12 cellular contexts compared by ENCODE assay signal in genomic region chr2:26251893-26252292, GRCh38. TPM values are rescaled to one million over a fixed set of nuclear protein-coding genes. Genes with fewer than 3 reads are reported as not detected.
DNase-seq lines count a peak whose midpoint lies in the region; ATAC-seq and TF ChIP-seq lines count a peak whose summit lies in the region.
"Had no signal": no experiment of that assay in that cellular context is flagged by ENCODE, and none has a peak within 500 bp of the region (broad histone marks: within the 10 kb centered on the region; RNA-seq: fewer than 3 reads in every experiment).

No MANE protein-coding gene starts in this region.

- no peak overlapping the region for H3K23ac ChIP-seq in neuronal stem cell (ENCODE audit: low read depth, low read length, poor library complexity)

- no peak overlapping the region for H2BK15ac ChIP-seq in neuronal stem cell (ENCODE audit: low read length)

- H3K9ac ChIP-seq in neuronal stem cell (ENCODE audit: low read depth, low read length, poor library complexity), result no peak overlapping the region

- H3K4me2 ChIP-seq in neuronal stem cell (ENCODE audit: insufficient read depth, low read length, poor library complexity, severe bottlenecking), result no peak overlapping the region

- ATAC-seq in CD4-positive, CD25-positive, alpha-beta regulatory T cell (ENCODE audit: low read depth in 2 of 2), result no peak
- ATAC-seq in left lung, result no peak
- ATAC-seq: activated CD4-positive, alpha-beta T cell treated with anti-CD3 and anti-CD28 coated beads for 36 hours had no signal

- no peak overlapping the region for H4K8ac ChIP-seq in neuronal stem cell (ENCODE audit: low read depth, low read length)

- no CpG with 5 or more reads among the region's 3 CpGs for WGBS in neuronal stem cell (ENCODE audit: extremely low coverage in 2 of 2, insufficient read length in 2 of 2, insufficient replicate concordance in 1 of 2), 2 donors

- H3K36me3 Mint-ChIP-seq in CD4-positive, CD25-positive, alpha-beta regulatory T cell, result peaks cover 11% of the 10 kb centered on the region

- no peak overlapping the region for H3K18ac ChIP-seq in neuronal stem cell (ENCODE audit: low read length)

- peaks cover 19% of the 10 kb centered on the region for H3K36me3 ChIP-seq in CD4-positive, CD25-positive, alpha-beta regulatory T cell (ENCODE audit: control insufficient read depth, insufficient read depth, low read length)
- H3K36me3 ChIP-seq in left lung (peaks cover 0 to 6% of the 10 kb centered on the region in 2 donors), neuronal stem cell (replicated peaks in 1 of 2; ENCODE audit: control insufficient read depth in 2 of 2, insufficient read depth in 2 of 2, low read length in 2 of 2) (peaks cover 0 to 20% of the 10 kb centered on the region in 2 donors)

- peak overlapping the region in 1 of 4 donors; percentile 19 for H3K4me3 Mint-ChIP-seq in CD4-positive, CD25-positive, alpha-beta regulatory T cell
- H3K4me3 Mint-ChIP-seq: activated CD4-positive, alpha-beta T cell treated with anti-CD3 and anti-CD28 coated beads for 36 hours had no signal

- H3K27ac Mint-ChIP-seq in CD4-positive, CD25-positive, alpha-beta regulatory T cell, result peak overlapping the region in 2 of 3 donors; percentile 5 to 67
- H3K27ac Mint-ChIP-seq: activated CD4-positive, alpha-beta T cell treated with anti-CD3 and anti-CD28 coated beads for 36 hours had no signal

- peaks cover 7% of the 10 kb centered on the region for H3K4me1 ChIP-seq in CD4-positive, CD25-positive, alpha-beta regulatory T cell (ENCODE audit: control insufficient read depth, insufficient read depth, low read length, poor library complexity, severe bottlenecking)
- peaks cover 0 to 33% of the 10 kb centered on the region in 2 donors for H3K4me1 ChIP-seq in left lung
- H3K4me1 ChIP-seq in neuronal stem cell (ENCODE audit: control insufficient read depth in 2 of 2, insufficient read depth in 1 of 2, low read depth in 1 of 2, low read length in 2 of 2), result no peaks in the 10 kb centered on the region

- DNase-seq in CD4-positive, CD25-positive, alpha-beta regulatory T cell, result no peak
- DNase-seq in NCI-H2107 treated with DMSO at 0.1 percent for 48 hours (lab: John Stamatoyannopoulos, UW; ENCODE audit: unreplicated experiment) (peak; percentile 8), cerebellar cortex (ENCODE audit: low spot score) (peak; percentile 99), medulla oblongata (ENCODE audit: extremely low spot score) (peak; percentile 87), COR-L47 (lab: John Stamatoyannopoulos, UW) (no peak), left lung (no peak), neuronal stem cell (ENCODE audit: low spot score) (no peak), HPDE6-E6E7 (ENCODE audit: extremely low spot score) (no peak)
- DNase-seq: activated CD4-positive, alpha-beta T cell treated with anti-CD3 and anti-CD28 coated beads for 36 hours; activated naive CD4-positive, alpha-beta T cell treated with anti-CD3 and anti-CD28 coated beads, Interleukin-2, amount 50 U/mL, for 16 hours; NCI-H187 treated with DMSO at 0.1 percent for 48 hours; tibial artery had no signal

- H4K91ac ChIP-seq in neuronal stem cell (ENCODE audit: low read depth, low read length, poor library complexity), result no peak overlapping the region

- H2BK120ac ChIP-seq in neuronal stem cell (ENCODE audit: low read depth, low read length), result no peak overlapping the region

- peaks cover 2% of the 10 kb centered on the region for H3K79me1 ChIP-seq in neuronal stem cell (ENCODE audit: low read depth, low read length)

- H3K9me3 Mint-ChIP-seq in CD4-positive, CD25-positive, alpha-beta regulatory T cell, result no peaks in the 10 kb centered on the region

- H2AFZ ChIP-seq in neuronal stem cell (ENCODE audit: low read length), result no peak overlapping the region

- H3K14ac ChIP-seq in neuronal stem cell (ENCODE audit: low read length), result no peak overlapping the region

- H3K4me1 Mint-ChIP-seq in CD4-positive, CD25-positive, alpha-beta regulatory T cell, result peaks cover 35 to 47% (median 43%) of the 10 kb centered on the region in 4 donors

- H3K4me3 ChIP-seq in CD4-positive, CD25-positive, alpha-beta regulatory T cell (ENCODE audit: low read depth, low read length), result no peak overlapping the region
- H3K4me3 ChIP-seq in left lung, result no peak overlapping the region
- no peak overlapping the region for H3K4me3 ChIP-seq in neuronal stem cell (ENCODE audit: low read length in 2 of 2)
- H3K4me3 ChIP-seq: tibial artery had no signal

- H2AK5ac ChIP-seq in neuronal stem cell (ENCODE audit: low read depth, low read length), result no peak overlapping the region

- TF ChIP-seq CTCF in left lung (IDR thresholded peaks at IDR 0.05), result no peak

- H3K27ac ChIP-seq in CD4-positive, CD25-positive, alpha-beta regulatory T cell (ENCODE audit: insufficient read depth, low read length, poor library complexity, severe bottlenecking), result no peak overlapping the region
- H3K27ac ChIP-seq in left lung (no peak overlapping the region), neuronal stem cell (replicated peaks; ENCODE audit: low read length) (no peak overlapping the region)
- H3K27ac ChIP-seq: tibial artery had no signal

- no peaks in the 10 kb centered on the region for H3K27me3 ChIP-seq in CD4-positive, CD25-positive, alpha-beta regulatory T cell (ENCODE audit: control insufficient read depth, insufficient read depth, low read length)
- H3K27me3 ChIP-seq in left lung, result no peaks in the 10 kb centered on the region
- no peaks in the 10 kb centered on the region for H3K27me3 ChIP-seq in neuronal stem cell (ENCODE audit: control insufficient read depth in 3 of 3, insufficient read depth in 3 of 3, low read depth in 1 of 3, low read length in 3 of 3)
- H3K27me3 ChIP-seq: tibial artery had no signal

- H3K4ac ChIP-seq in neuronal stem cell (ENCODE audit: low read length), result no peak overlapping the region

- H3K27me3 Mint-ChIP-seq in CD4-positive, CD25-positive, alpha-beta regulatory T cell, result no peaks in the 10 kb centered on the region
- H3K27me3 Mint-ChIP-seq: activated CD4-positive, alpha-beta T cell treated with anti-CD3 and anti-CD28 coated beads for 36 hours had no signal

- H3K9me3 ChIP-seq in CD4-positive, CD25-positive, alpha-beta regulatory T cell (ENCODE audit: control insufficient read depth in 2 of 2, low read length in 2 of 2), result no peaks in the 10 kb centered on the region
- H3K9me3 ChIP-seq in left lung, result no peaks in the 10 kb centered on the region
- no peaks in the 10 kb centered on the region for H3K9me3 ChIP-seq in neuronal stem cell (replicated peaks in 1 of 2; ENCODE audit: control insufficient read depth in 2 of 2, insufficient read depth in 1 of 2, low read depth in 1 of 2, low read length in 2 of 2)
- H3K9me3 ChIP-seq: tibial artery had no signal

- H2BK12ac ChIP-seq in neuronal stem cell (ENCODE audit: low read length), result no peak overlapping the region

- intact Hi-C loops in left lung (cut with DNase I), result no loop called here

- H2BK5ac ChIP-seq in neuronal stem cell (ENCODE audit: low read length), result no peak overlapping the region

RNA-seq across cellular contexts. Expression of gene HADHB, which starts 7.2 kb away (rescaled TPM):
- 58.9 TPM for total RNA-seq in CD4-positive, CD25-positive, alpha-beta regulatory T cell
- polyA plus RNA-seq in CD4-positive, CD25-positive, alpha-beta regulatory T cell, result 100 to 1,000 TPM; 116 to 139 (median 127) TPM
- 100 to 1,000 TPM; 130 to 132 TPM for total RNA-seq in left lung
- 30.6 TPM for polyA plus RNA-seq in neuronal stem cell (2013, experiment 1 of 2)
- polyA plus RNA-seq in neuronal stem cell (2013, experiment 2 of 2), result 31.4 TPM

RNA-seq across cellular contexts. Expression of gene HADHA, which starts 7.5 kb away (rescaled TPM):
- 68.8 TPM for total RNA-seq in CD4-positive, CD25-positive, alpha-beta regulatory T cell
- polyA plus RNA-seq in CD4-positive, CD25-positive, alpha-beta regulatory T cell, result 100 to 1,000 TPM; 127 to 140 (median 131) TPM
- 100 to 1,000 TPM; 126 to 144 TPM for total RNA-seq in left lung
- 77.9 TPM for polyA plus RNA-seq in neuronal stem cell (2013, experiment 1 of 2)
- 75.7 TPM for polyA plus RNA-seq in neuronal stem cell (2013, experiment 2 of 2)

Comparison
In these comparisons a context has a peak if more than half of its experiments do, and no peak if none do; other contexts are left out.
1. DNase-seq: peak in NCI-H2107 treated with DMSO at 0.1 percent for 48 hours (single experiment), cerebellar cortex (single experiment) and medulla oblongata (single experiment); none in CD4-positive, CD25-positive, alpha-beta regulatory T cell (0 of 3), COR-L47 (single experiment), left lung (0 of 2), neuronal stem cell (single experiment) and HPDE6-E6E7 (single experiment).